8 cellular contexts compared by ENCODE assay signal in genomic region chr19:38851622-38852230, GRCh38. TPM values are rescaled to one million over a fixed set of nuclear protein-coding genes. Genes with fewer than 3 reads are reported as not detected.
DNase-seq lines count a peak whose midpoint lies in the region; ATAC-seq and TF ChIP-seq lines count a peak whose summit lies in the region.

No MANE protein-coding gene starts in this region.

- peak overlapping the region; percentile 68 for H3K4me3 ChIP-seq in kidney epithelial cell (ENCODE audit: low read depth, low read length)

- peaks cover 2% of the 10 kb centered on the region for H3K36me3 ChIP-seq in kidney epithelial cell (ENCODE audit: control insufficient read depth, insufficient read depth, low read length)

- no peak for TF ChIP-seq CTCF in kidney epithelial cell (IDR thresholded peaks at IDR 0.05; ENCODE audit: insufficient read depth, low read length, poor library complexity, severe bottlenecking)

- no peaks in the 10 kb centered on the region for H3K27me3 ChIP-seq in kidney epithelial cell (ENCODE audit: control insufficient read depth, insufficient read depth, low read length)

- ATAC-seq in HG03097 (IDR thresholded peaks at IDR 0.05; ENCODE audit: low FRiP score, unreplicated experiment), result peak; percentile 16
- no peak for ATAC-seq in HG03378 (IDR thresholded peaks at IDR 0.05; ENCODE audit: unreplicated experiment)

- DNase-seq in EL (peak; percentile 91), NCI-H446 (lab: John Stamatoyannopoulos, UW) (peak; percentile 85 to 94), cerebellar cortex (ENCODE audit: low spot score) (peak; percentile 90), kidney epithelial cell (ENCODE audit: low read depth) (no peak)
- peak; percentile 89 for DNase-seq in activated CD4-positive, CD25-positive, alpha-beta regulatory T cell treated with anti-CD3 and anti-CD28 coated beads, Interleukin-2, amount 50 U/mL, for 72 hours
- DNase-seq in stimulated activated CD4-positive, alpha-beta T cell treated with anti-CD3 and anti-CD28 coated beads, Interleukin-12 subunit alpha, Interleukin-12 subunit beta, amount 100 ng/mL, for 48 hours (ENCODE audit: low read depth in 2 of 3, low spot score in 1 of 3), result peak; percentile 83 to 92 (median 86)

RNA-seq across cellular contexts. Expression of gene HNRNPL, which starts 1.9 kb away (rescaled TPM):
- total RNA-seq in kidney epithelial cell, result 192 and 200 TPM in 2 replicates

RNA-seq across cellular contexts. Expression of gene ECH1, which starts 20.1 kb away (rescaled TPM):
- 48.1 and 49.8 TPM in 2 replicates for total RNA-seq in kidney epithelial cell

RNA-seq across cellular contexts. Expression of gene RINL, which starts 26.3 kb away (rescaled TPM):
- total RNA-seq in kidney epithelial cell, result 21.0 and 21.6 TPM in 2 replicates

RNA-seq across cellular contexts. Expression of gene LGALS4, which starts 39.0 kb away (rescaled TPM):
- total RNA-seq in kidney epithelial cell, result not detected in 2 replicates

RNA-seq across cellular contexts. Expression of gene SIRT2, which starts 47.7 kb away (rescaled TPM):
- total RNA-seq in kidney epithelial cell, result 38.9 and 65.5 TPM in 2 replicates
